9 cellular contexts compared by ENCODE assay signal in genomic region chr7:108456845-108457540, GRCh38. TPM values are rescaled to one million over a fixed set of nuclear protein-coding genes. Genes with fewer than 3 reads are reported as not detected.
DNase-seq lines count a peak whose midpoint lies in the region; ATAC-seq, FAIRE-seq and TF ChIP-seq lines count a peak whose summit lies in the region.
"Had no signal": no experiment of that assay in that cellular context is flagged by ENCODE, and none has a peak within 500 bp of the region (broad histone marks: within the 10 kb centered on the region; RNA-seq: fewer than 3 reads in every experiment).

No MANE protein-coding gene starts in this region.

- H3K4me3 ChIP-seq in OCI-LY3 (ENCODE audit: low read length) (peak overlapping the region; percentile 94), endocrine pancreas (ENCODE audit: control insufficient read depth, insufficient read depth, low read length) (peak overlapping the region; percentile 73), pancreas (peak overlapping the region; percentile 56 to 80 (median 60))

- H3K27me3 Mint-ChIP-seq in Calu3 (ENCODE audit: unreplicated experiment), result peaks cover 20% of the 10 kb centered on the region

- 17 to 20% methylated on average over 19 of the region's 19 CpGs for WGBS in pancreas, 2 donors

- H3K4me2 ChIP-seq in OCI-LY3 (ENCODE audit: low read length), result peak overlapping the region; percentile 96

- H3K36me3 Mint-ChIP-seq in Calu3 (ENCODE audit: insufficient read depth, unreplicated experiment), result peaks cover 16% of the 10 kb centered on the region

- H3K4me1 ChIP-seq in OCI-LY3 (ENCODE audit: low read length) (peaks cover 40% of the 10 kb centered on the region), endocrine pancreas (ENCODE audit: control insufficient read depth, insufficient read depth, low read length) (peaks cover 10% of the 10 kb centered on the region), pancreas (peaks cover 11 to 36% (median 14%) of the 10 kb centered on the region in 3 donors)

- H3K4me3 Mint-ChIP-seq in Calu3 (ENCODE audit: low read depth, unreplicated experiment), result peak overlapping the region; percentile 77

- H3K9me3 ChIP-seq in OCI-LY3 (ENCODE audit: insufficient read depth, low read length) (no peaks in the 10 kb centered on the region), endocrine pancreas (ENCODE audit: control insufficient read depth, low read length) (no peaks in the 10 kb centered on the region), pancreas (no peaks in the 10 kb centered on the region)

- H3K27me3 ChIP-seq in OCI-LY3 (ENCODE audit: low read depth, low read length) (no peaks in the 10 kb centered on the region), endocrine pancreas (ENCODE audit: control insufficient read depth, insufficient read depth, low read length) (no peaks in the 10 kb centered on the region), pancreas (no peaks in the 10 kb centered on the region)

- H2AFZ ChIP-seq in OCI-LY3 (ENCODE audit: low read depth, low read length), result no peak overlapping the region

- CTCF ChIA-PET in Calu3 (lab: Charles Lee), result no interaction called here

- H3K27ac Mint-ChIP-seq in Calu3 (ENCODE audit: unreplicated experiment), result no peak overlapping the region

- no peaks in the 10 kb centered on the region for H3K9me3 Mint-ChIP-seq in Calu3 (ENCODE audit: low read depth, unreplicated experiment)

- BruUV-seq in Calu3 (replicated peaks; lab: Mats Ljungman, UMichigan), result no TSS peak

- H3K79me2 ChIP-seq in OCI-LY3 (ENCODE audit: low read length), result peaks cover 42% of the 10 kb centered on the region

- no peak for ATAC-seq in pancreas
- no peak for ATAC-seq in GM21529 (IDR thresholded peaks at IDR 0.05; ENCODE audit: unreplicated experiment)

- peaks cover 15% of the 10 kb centered on the region for H3K4me1 Mint-ChIP-seq in Calu3 (ENCODE audit: low read depth, unreplicated experiment)

- intact Hi-C loops in Calu3 (cut with micrococcal nuclease; ENCODE audit: unreplicated experiment) (no loop called here), pancreas (cut with DNase I) (loop anchor here in 1 of 3 donors (5.0 kb wide), 1 partner anchor 275 kb away; no protein-coding TSS in a partner anchor)

- no peak for FAIRE-seq in pancreas (lab: Jason Lieb, UNC)
- no peak for FAIRE-seq in GM19239 (lab: Jason Lieb, UNC)

- no peak for TF ChIP-seq CTCF in Calu3 (IDR thresholded peaks at IDR 0.05; ENCODE audit: unreplicated experiment)
- TF ChIP-seq CTCF in OCI-LY3 (IDR thresholded peaks at IDR 0.05; ENCODE audit: low read depth, low read length), result no peak
- TF ChIP-seq CTCF in pancreas (IDR thresholded peaks at IDR 0.05), result no peak

- H3K27ac ChIP-seq in OCI-LY3 (ENCODE audit: low read length), result no peak overlapping the region
- H3K27ac ChIP-seq in pancreas, result peak overlapping the region in 2 of 4 donors; percentile 44 to 64
- H3K27ac ChIP-seq: epithelial cell of prostate had no signal

- no peak for DNase-seq in Calu3
- DNase-seq in pancreas, result no peak
- DNase-seq in COLO668 (lab: John Stamatoyannopoulos, UW; ENCODE audit: unreplicated experiment), result no peak
- no peak for DNase-seq in SKM-1 treated with dmso at 0.1 percent for 144 hours (lab: John Stamatoyannopoulos, UW; ENCODE audit: unreplicated experiment)
- no peak for DNase-seq in GM19239 (ENCODE audit: insufficient read length, low spot score)

- no peaks in the 10 kb centered on the region for H3K36me3 ChIP-seq in OCI-LY3 (replicated peaks; ENCODE audit: low read depth, low read length)
- H3K36me3 ChIP-seq in endocrine pancreas (ENCODE audit: control insufficient read depth, insufficient read depth, low read length), result no peaks in the 10 kb centered on the region
- no peaks in the 10 kb centered on the region for H3K36me3 ChIP-seq in pancreas

- H4K20me1 ChIP-seq in OCI-LY3 (ENCODE audit: insufficient read depth, low read length), result no peaks in the 10 kb centered on the region

- H3K9ac ChIP-seq in OCI-LY3 (ENCODE audit: low read length) (peak overlapping the region; percentile 92), endocrine pancreas (ENCODE audit: control insufficient read depth, insufficient read depth, low read length) (no peak overlapping the region)

RNA-seq across cellular contexts. Expression of gene NRCAM, which starts 0.8 kb away (rescaled TPM):
- 11.1 and 15.0 TPM in 2 replicates for total RNA-seq in Calu3 (2022)
- total RNA-seq in pancreas, result 10 to 100 TPM; 28.4 to 53.6 (median 41.5) TPM
- polyA plus RNA-seq in pancreas, result 10 to 100 TPM; 14.1 to 31.2 TPM
